In genomic region chr1:21268281-21269239, GRCh38 we compare ENCODE assay signal across 2 cellular contexts.
TF ChIP-seq lines count a peak whose summit lies in the region.

No MANE protein-coding gene starts in this region.

TF ChIP-seq in SK-N-SH, 30 proteins besides CTCF, POLR2A, EP300 and RAD21 (continued from another document):
- no peak for TF ChIP-seq POLR2AphosphoS5 (IDR thresholded peaks at IDR 0.05; ENCODE audit: low read depth, low read length)
- TF ChIP-seq FOXJ3 (CRISPR knock-in tag; IDR thresholded peaks at IDR 0.05) = no peak

TF ChIP-seq in SK-N-SH treated with all-trans-retinoic acid at 6 μM for 48 hours, 23 proteins besides CTCF, POLR2A, EP300 and RAD21 (continued from another document):
- TF ChIP-seq CREB5 (CRISPR knock-in tag; IDR thresholded peaks at IDR 0.05; ENCODE audit: low read depth) = no peak
- no peak for TF ChIP-seq ISL1 (CRISPR knock-in tag; IDR thresholded peaks at IDR 0.05)
- no peak for TF ChIP-seq GLIS3 (CRISPR knock-in tag; IDR thresholded peaks at IDR 0.05)
- TF ChIP-seq ZNF8 (CRISPR knock-in tag; IDR thresholded peaks at IDR 0.05) = no peak
